ENCODE assay signal across 7 cellular contexts in genomic region chr2:28515176-28515751, GRCh38. TPM values are rescaled to one million over a fixed set of nuclear protein-coding genes. Genes with fewer than 3 reads are reported as not detected.
"Had no signal": no experiment of that assay in that cellular context is flagged by ENCODE, and none has a peak within 500 bp of the region (broad histone marks: within the 10 kb centered on the region; RNA-seq: fewer than 3 reads in every experiment).

No MANE protein-coding gene starts in this region.

- H3K4me3 ChIP-seq: GM23338 had no signal

- H3K4me2 ChIP-seq: GM23338 had no signal

- DNase-seq: H9, HCEC 1CT, KBM-7 had no signal

- H2AFZ ChIP-seq: GM23338 had no signal

- ATAC-seq: GM23338, HepG2 had no signal

- H3K27ac ChIP-seq: HL-60 had no signal

RNA-seq across cellular contexts. Expression of gene PLB1, which starts 19.4 kb away (rescaled TPM):
- total RNA-seq: H9 had no signal
- polyA plus RNA-seq: IgD-negative memory B cell had no signal
